In genomic region chr2:71478806-71479205, GRCh38 we compare ENCODE assay signal across 22 cellular contexts. TPM values are rescaled to one million over a fixed set of nuclear protein-coding genes. Genes with fewer than 3 reads are reported as not detected.
"Had no signal": no experiment of that assay in that cellular context is flagged by ENCODE, and none has a peak within 500 bp of the region (broad histone marks: within the 10 kb centered on the region; RNA-seq: fewer than 3 reads in every experiment).

No MANE protein-coding gene starts in this region.

- H3K9me3 ChIP-seq: SJSA1 had no signal

- H3K27me3 ChIP-seq: brain microvascular endothelial cell, cardiac muscle cell, SJSA1 had no signal

- DNase-seq: activated CD4-positive, alpha-beta T cell treated with anti-CD3 and anti-CD28 coated beads for 4 hours; activated CD8-positive, alpha-beta memory T cell treated with anti-CD3 and anti-CD28 coated beads, Interleukin-2, amount 50 U/mL, for 4 hours; activated CD8-positive, alpha-beta T cell treated with anti-CD3 and anti-CD28 coated beads for 36 hours; activated gamma-delta T cell treated with Interleukin-2 at 50 U/mL for 16 hours; activated naive CD4-positive, alpha-beta T cell treated with anti-CD3 and anti-CD28 coated beads, Interleukin-2, amount 10 ng/mL, durations not matched to agents 7 days and 5 days; activated naive CD8-positive, alpha-beta T cell treated with anti-CD3 and anti-CD28 coated beads for 36 hours; activated T-cell treated with anti-CD3 and anti-CD28 coated beads, Interleukin-2, amount 50 U/mL, for 72 hours; brain microvascular endothelial cell; NCI-H1092; NCI-H1417; NCI-H1930; NCI-H2171; NCI-H2227 treated with DMSO at 0.1 percent for 48 hours; NCI-H446 treated with DMSO at 0.1 percent for 48 hours; NCI-H524 treated with DMSO at 0.1 percent for 48 hours; NCI-H774; Right ventricle myocardium superior had no signal

- H3K4me3 ChIP-seq: cardiac muscle cell, SJSA1 had no signal

- H3K36me3 ChIP-seq: cardiac muscle cell had no signal

- H3K4me2 ChIP-seq: KMS-11 had no signal

- H3K27ac ChIP-seq: brain microvascular endothelial cell, cardiac muscle cell, KMS-11, SJSA1 had no signal

- H3K4me1 ChIP-seq: SJSA1 had no signal

- H3K9ac ChIP-seq: KMS-11 had no signal

RNA-seq across cellular contexts. Expression of gene DYSF, which starts 25.4 kb away (rescaled TPM):
- total RNA-seq: activated T-helper 2 cell treated with anti-CD3 and anti-CD28 coated beads, Interferon-gamma antibody, Interleukin-2, Interleukin-4, amounts not matched to agents 10 μg/mL and 5 μg/mL and 100 μg/mL, durations not matched to agents 14 hours and 24 hours and 36 hours; OCI-LY7 had no signal
